In the genomic region with DNA sequence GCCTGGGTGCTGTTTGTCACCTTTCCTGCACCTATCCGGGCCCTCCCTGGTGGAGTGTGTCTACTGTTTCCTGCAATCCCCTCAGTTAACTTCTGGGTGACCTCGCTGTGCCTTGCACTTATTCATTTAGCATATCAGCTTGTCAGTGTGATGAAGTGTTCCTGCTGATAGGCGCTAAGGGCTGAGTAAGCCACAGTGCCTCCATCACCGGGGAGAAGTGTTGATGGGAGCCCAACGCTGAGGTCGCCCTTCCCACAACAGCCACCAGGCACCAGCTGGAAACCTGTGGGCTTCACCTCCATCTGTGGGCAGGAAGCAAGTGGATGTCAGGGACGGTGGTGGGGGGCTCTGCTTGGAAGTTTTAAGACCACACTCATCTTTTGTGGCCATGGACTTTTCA, we compare ENCODE assay signal across 26 cellular contexts.
DNase-seq lines count a peak whose midpoint lies in the region; ATAC-seq, FAIRE-seq and TF ChIP-seq lines count a peak whose summit lies in the region.
"Had no signal": no experiment of that assay in that cellular context is flagged by ENCODE, and none has a peak within 500 bp of the region (broad histone marks: within the 10 kb centered on the region; RNA-seq: fewer than 3 reads in every experiment).

No MANE protein-coding gene starts in this region.

- H3K9me3 Mint-ChIP-seq in activated naive CD4-positive, alpha-beta T cell treated with anti-CD3 and anti-CD28 coated beads, Interleukin-2, amount 50 U/mL, for 72 hours = peaks cover 0 to 13% of the 10 kb centered on the region in 2 donors
- H3K9me3 Mint-ChIP-seq in astrocyte (ENCODE audit: unreplicated experiment) = peaks cover 2% of the 10 kb centered on the region
- no peaks in the 10 kb centered on the region for H3K9me3 Mint-ChIP-seq in mesothelial cell of epicardium
- H3K9me3 Mint-ChIP-seq: CD8-positive, alpha-beta T cell; central memory CD8-positive, alpha-beta T cell; neural progenitor cell had no signal

- no peak overlapping the region for H3K4me3 ChIP-seq in astrocyte (ENCODE audit: insufficient read depth, low read depth, low read length)
- H3K4me3 ChIP-seq: dorsolateral prefrontal cortex, hepatocyte, neural progenitor cell had no signal

- H3K27ac ChIP-seq in astrocyte (ENCODE audit: low read depth, low read length) = no peak overlapping the region
- H3K27ac ChIP-seq: dorsolateral prefrontal cortex, epithelial cell of prostate, hepatocyte, HL-60, neural progenitor cell, RWPE1 had no signal

- peaks cover 8 to 49% of the 10 kb centered on the region in 2 donors for H3K36me3 Mint-ChIP-seq in activated naive CD4-positive, alpha-beta T cell treated with anti-CD3 and anti-CD28 coated beads, Interleukin-2, amount 50 U/mL, for 72 hours
- H3K36me3 Mint-ChIP-seq in astrocyte (ENCODE audit: low read depth, unreplicated experiment) (no peaks in the 10 kb centered on the region), mesothelial cell of epicardium (peaks cover 2% of the 10 kb centered on the region)
- H3K36me3 Mint-ChIP-seq: CD8-positive, alpha-beta T cell; immature natural killer cell; neural progenitor cell had no signal

- H3K36me3 ChIP-seq in astrocyte (ENCODE audit: insufficient read depth, low read length) = no peaks in the 10 kb centered on the region
- H3K36me3 ChIP-seq: neural progenitor cell had no signal

- peaks cover 4% of the 10 kb centered on the region for H3K4me1 Mint-ChIP-seq in astrocyte (ENCODE audit: low read depth, unreplicated experiment)
- H3K4me1 Mint-ChIP-seq in mesothelial cell of epicardium = peaks cover 48% of the 10 kb centered on the region
- H3K4me1 Mint-ChIP-seq: central memory CD8-positive, alpha-beta T cell; immature natural killer cell had no signal

- no peak overlapping the region for H2AFZ ChIP-seq in astrocyte (ENCODE audit: low read depth, low read length)
- H2AFZ ChIP-seq: hepatocyte, neural progenitor cell had no signal

- no peak overlapping the region for H3K4me2 ChIP-seq in astrocyte (ENCODE audit: low read length)
- H3K4me2 ChIP-seq: hepatocyte, neural progenitor cell had no signal

- H3K27me3 Mint-ChIP-seq in astrocyte (ENCODE audit: low read depth, unreplicated experiment) = no peaks in the 10 kb centered on the region
- peaks cover 2% of the 10 kb centered on the region for H3K27me3 Mint-ChIP-seq in mesothelial cell of epicardium (ENCODE audit: low read depth)

- H3K9ac ChIP-seq in astrocyte (ENCODE audit: low read length) = no peak overlapping the region
- H3K9ac ChIP-seq: neural progenitor cell had no signal

- no peak for FAIRE-seq in astrocyte (lab: Jason Lieb, UNC)
- FAIRE-seq: GM18507 had no signal

- peak overlapping the region; percentile 58 to 84 for H3K27ac Mint-ChIP-seq in activated naive CD4-positive, alpha-beta T cell treated with anti-CD3 and anti-CD28 coated beads, Interleukin-2, amount 50 U/mL, for 72 hours
- H3K27ac Mint-ChIP-seq in astrocyte (ENCODE audit: unreplicated experiment) (no peak overlapping the region), mesothelial cell of epicardium (peak overlapping the region; percentile 47)
- H3K27ac Mint-ChIP-seq: CD8-positive, alpha-beta T cell; immature natural killer cell had no signal

- ATAC-seq in activated naive CD4-positive, alpha-beta T cell treated with anti-CD3 and anti-CD28 coated beads, Interleukin-2, amount 50 U/mL, for 72 hours = no peak
- ATAC-seq in HG03439 (IDR thresholded peaks at IDR 0.05; ENCODE audit: unreplicated experiment) = no peak
- ATAC-seq: CD8-positive, alpha-beta T cell had no signal

- no peaks in the 10 kb centered on the region for H4K20me1 ChIP-seq in astrocyte (ENCODE audit: insufficient read depth, low read length)

- H3K27me3 ChIP-seq in astrocyte (ENCODE audit: insufficient read depth, low read length) = no peaks in the 10 kb centered on the region
- H3K27me3 ChIP-seq: hepatocyte, neural progenitor cell had no signal

- DNase-seq in activated naive CD4-positive, alpha-beta T cell treated with anti-CD3 and anti-CD28 coated beads, Interleukin-2, amount 50 U/mL, for 72 hours (ENCODE audit: low spot score in 2 of 2) = no peak
- no peak for DNase-seq in activated naive CD4-positive, alpha-beta T cell treated with Interleukin-2 at 50 U/mL for 16 hours
- DNase-seq in NCI-H69 (lab: John Stamatoyannopoulos, UW) = peak; percentile 55
- peak; percentile 46 for DNase-seq in astrocyte (ENCODE audit: low read depth)
- DNase-seq in mesothelial cell of epicardium (ENCODE audit: low spot score in 2 of 2, unreplicated experiment in 2 of 2) = no peak
- DNase-seq in inferior parietal cortex (ENCODE audit: extremely low spot score) = no peak
- DNase-seq in NK-92 (lab: John Stamatoyannopoulos, UW; ENCODE audit: unreplicated experiment) = no peak
- DNase-seq: activated gamma-delta T cell; CD8-positive, alpha-beta T cell; DMS53; dorsolateral prefrontal cortex; foreskin fibroblast; GDM1; immature natural killer cell; NCI-H1436; NCI-H510A treated with DMSO at 0.1 percent for 48 hours; stimulated activated CD4-positive, alpha-beta T cell treated with anti-CD3 and anti-CD28 coated beads, Interleukin-2, amount 100 ng/mL, for 24 hours; stimulated activated naive CD4-positive, alpha-beta T cell had no signal

- H3K79me2 ChIP-seq in astrocyte (ENCODE audit: insufficient read depth, low read length) = no peaks in the 10 kb centered on the region
- H3K79me2 ChIP-seq: hepatocyte had no signal

- TF ChIP-seq CTCF in astrocyte (IDR thresholded peaks at IDR 0.05; ENCODE audit: insufficient read depth, low read depth, low read length) = no peak
- TF ChIP-seq CTCF in mesothelial cell of epicardium (IDR thresholded peaks at IDR 0.05; ENCODE audit: unreplicated experiment) = no peak

- H3K4me3 Mint-ChIP-seq in astrocyte (ENCODE audit: unreplicated experiment) (no peak overlapping the region), mesothelial cell of epicardium (no peak overlapping the region)
- H3K4me3 Mint-ChIP-seq: CD8-positive, alpha-beta T cell; central memory CD8-positive, alpha-beta T cell; immature natural killer cell; neural progenitor cell had no signal

- H3K9me3 ChIP-seq in astrocyte (ENCODE audit: insufficient read depth, low read depth, low read length) = no peaks in the 10 kb centered on the region

- H3K4me1 ChIP-seq in astrocyte (ENCODE audit: insufficient read depth, low read length) = no peaks in the 10 kb centered on the region

Comparison
In these comparisons a context has a peak if more than half of its experiments do, and no peak if none do; other contexts are left out.
1. DNase-seq: peak in NCI-H69 (single experiment) and astrocyte (single experiment); none in activated naive CD4-positive, alpha-beta T cell treated with anti-CD3 and anti-CD28 coated beads, Interleukin-2, amount 50 U/mL, for 72 hours (0 of 2), activated naive CD4-positive, alpha-beta T cell treated with Interleukin-2 at 50 U/mL for 16 hours (single experiment), mesothelial cell of epicardium (0 of 2), inferior parietal cortex (single experiment) and NK-92 (single experiment).